ENCODE assay signal across 1 cellular context in genomic region chr17:75009139-75009724, GRCh38.
TF ChIP-seq lines count a peak whose summit lies in the region.

No MANE protein-coding gene starts in this region.

TF ChIP-seq in HEK293, 187 proteins besides CTCF, POLR2A, EP300 and RAD21 (continued from another document and continues in another):
- TF ChIP-seq, protein P1, sequence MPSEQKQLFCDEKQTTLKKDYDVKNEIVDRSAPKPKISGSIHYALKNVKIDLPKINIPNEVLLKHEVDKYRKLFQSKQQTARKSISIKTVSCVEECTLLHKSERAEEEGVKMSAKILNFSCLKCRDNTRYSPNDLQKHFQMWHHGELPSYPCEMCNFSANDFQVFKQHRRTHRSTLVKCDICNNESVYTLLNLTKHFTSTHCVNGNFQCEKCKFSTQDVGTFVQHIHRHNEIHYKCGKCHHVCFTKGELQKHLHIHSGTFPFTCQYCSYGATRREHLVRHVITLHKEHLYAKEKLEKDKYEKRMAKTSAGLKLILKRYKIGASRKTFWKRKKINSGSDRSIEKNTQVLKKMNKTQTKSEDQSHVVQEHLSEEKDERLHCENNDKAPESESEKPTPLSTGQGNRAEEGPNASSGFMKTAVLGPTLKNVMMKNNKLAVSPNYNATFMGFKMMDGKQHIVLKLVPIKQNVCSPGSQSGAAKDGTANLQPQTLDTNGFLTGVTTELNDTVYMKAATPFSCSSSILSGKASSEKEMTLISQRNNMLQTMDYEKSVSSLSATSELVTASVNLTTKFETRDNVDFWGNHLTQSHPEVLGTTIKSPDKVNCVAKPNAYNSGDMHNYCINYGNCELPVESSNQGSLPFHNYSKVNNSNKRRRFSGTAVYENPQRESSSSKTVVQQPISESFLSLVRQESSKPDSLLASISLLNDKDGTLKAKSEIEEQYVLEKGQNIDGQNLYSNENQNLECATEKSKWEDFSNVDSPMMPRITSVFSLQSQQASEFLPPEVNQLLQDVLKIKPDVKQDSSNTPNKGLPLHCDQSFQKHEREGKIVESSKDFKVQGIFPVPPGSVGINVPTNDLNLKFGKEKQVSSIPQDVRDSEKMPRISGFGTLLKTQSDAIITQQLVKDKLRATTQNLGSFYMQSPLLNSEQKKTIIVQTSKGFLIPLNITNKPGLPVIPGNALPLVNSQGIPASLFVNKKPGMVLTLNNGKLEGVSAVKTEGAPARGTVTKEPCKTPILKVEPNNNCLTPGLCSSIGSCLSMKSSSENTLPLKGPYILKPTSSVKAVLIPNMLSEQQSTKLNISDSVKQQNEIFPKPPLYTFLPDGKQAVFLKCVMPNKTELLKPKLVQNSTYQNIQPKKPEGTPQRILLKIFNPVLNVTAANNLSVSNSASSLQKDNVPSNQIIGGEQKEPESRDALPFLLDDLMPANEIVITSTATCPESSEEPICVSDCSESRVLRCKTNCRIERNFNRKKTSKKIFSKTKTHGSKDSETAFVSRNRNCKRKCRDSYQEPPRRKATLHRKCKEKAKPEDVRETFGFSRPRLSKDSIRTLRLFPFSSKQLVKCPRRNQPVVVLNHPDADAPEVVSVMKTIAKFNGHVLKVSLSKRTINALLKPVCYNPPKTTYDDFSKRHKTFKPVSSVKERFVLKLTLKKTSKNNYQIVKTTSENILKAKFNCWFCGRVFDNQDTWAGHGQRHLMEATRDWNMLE (tag by site-specific recombination; conservative IDR thresholded peaks at IDR 0.05; ENCODE audit: low read depth), result no peak
- TF ChIP-seq ZFP69B (tag by site-specific recombination; IDR thresholded peaks at IDR 0.05), result no peak
- TF ChIP-seq, protein P2, sequence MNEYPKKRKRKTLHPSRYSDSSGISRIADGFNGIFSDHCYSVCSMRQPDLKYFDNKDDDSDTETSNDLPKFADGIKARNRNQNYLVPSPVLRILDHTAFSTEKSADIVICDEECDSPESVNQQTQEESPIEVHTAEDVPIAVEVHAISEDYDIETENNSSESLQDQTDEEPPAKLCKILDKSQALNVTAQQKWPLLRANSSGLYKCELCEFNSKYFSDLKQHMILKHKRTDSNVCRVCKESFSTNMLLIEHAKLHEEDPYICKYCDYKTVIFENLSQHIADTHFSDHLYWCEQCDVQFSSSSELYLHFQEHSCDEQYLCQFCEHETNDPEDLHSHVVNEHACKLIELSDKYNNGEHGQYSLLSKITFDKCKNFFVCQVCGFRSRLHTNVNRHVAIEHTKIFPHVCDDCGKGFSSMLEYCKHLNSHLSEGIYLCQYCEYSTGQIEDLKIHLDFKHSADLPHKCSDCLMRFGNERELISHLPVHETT (tag by site-specific recombination; IDR thresholded peaks at IDR 0.05), result no peak
- TF ChIP-seq, protein P3, sequence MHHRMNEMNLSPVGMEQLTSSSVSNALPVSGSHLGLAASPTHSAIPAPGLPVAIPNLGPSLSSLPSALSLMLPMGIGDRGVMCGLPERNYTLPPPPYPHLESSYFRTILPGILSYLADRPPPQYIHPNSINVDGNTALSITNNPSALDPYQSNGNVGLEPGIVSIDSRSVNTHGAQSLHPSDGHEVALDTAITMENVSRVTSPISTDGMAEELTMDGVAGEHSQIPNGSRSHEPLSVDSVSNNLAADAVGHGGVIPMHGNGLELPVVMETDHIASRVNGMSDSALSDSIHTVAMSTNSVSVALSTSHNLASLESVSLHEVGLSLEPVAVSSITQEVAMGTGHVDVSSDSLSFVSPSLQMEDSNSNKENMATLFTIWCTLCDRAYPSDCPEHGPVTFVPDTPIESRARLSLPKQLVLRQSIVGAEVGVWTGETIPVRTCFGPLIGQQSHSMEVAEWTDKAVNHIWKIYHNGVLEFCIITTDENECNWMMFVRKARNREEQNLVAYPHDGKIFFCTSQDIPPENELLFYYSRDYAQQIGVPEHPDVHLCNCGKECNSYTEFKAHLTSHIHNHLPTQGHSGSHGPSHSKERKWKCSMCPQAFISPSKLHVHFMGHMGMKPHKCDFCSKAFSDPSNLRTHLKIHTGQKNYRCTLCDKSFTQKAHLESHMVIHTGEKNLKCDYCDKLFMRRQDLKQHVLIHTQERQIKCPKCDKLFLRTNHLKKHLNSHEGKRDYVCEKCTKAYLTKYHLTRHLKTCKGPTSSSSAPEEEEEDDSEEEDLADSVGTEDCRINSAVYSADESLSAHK (tag by site-specific recombination; IDR thresholded peaks at IDR 0.05), result peak; percentile 59; the same call in 1 of the 2 replicates
- peak; percentile 62; the same call in 1 of the 2 replicates for TF ChIP-seq SCRT1 (tag by site-specific recombination; IDR thresholded peaks at IDR 0.05; ENCODE audit: borderline replicate concordance)
- TF ChIP-seq ZNF670 (tag by site-specific recombination; IDR thresholded peaks at IDR 0.05; ENCODE audit: low read depth), result no peak
- no peak for TF ChIP-seq ZNF266 (tag by site-specific recombination; IDR thresholded peaks at IDR 0.05; ENCODE audit: low read depth)
- TF ChIP-seq IKZF3 (tag by site-specific recombination; IDR thresholded peaks at IDR 0.05), result peak; percentile 57; the same call in 1 of the 2 replicates
- no peak for TF ChIP-seq ZNF211 (tag by site-specific recombination; IDR thresholded peaks at IDR 0.05; ENCODE audit: low read depth)
- no peak for TF ChIP-seq PBX3 (CRISPR knock-in tag; IDR thresholded peaks at IDR 0.05)
- peak; percentile 93 for TF ChIP-seq ZBTB44 (tag by site-specific recombination; IDR thresholded peaks at IDR 0.05)
- TF ChIP-seq ZNF548 (tag by site-specific recombination; IDR thresholded peaks at IDR 0.05), result no peak
- no peak for TF ChIP-seq ZNF146 (tag by site-specific recombination; IDR thresholded peaks at IDR 0.05)
- TF ChIP-seq ZSCAN18 (tag by site-specific recombination; IDR thresholded peaks at IDR 0.05), result no peak
- TF ChIP-seq FEZF1 (tag by site-specific recombination; IDR thresholded peaks at IDR 0.05), result peak; percentile 77
- no peak for TF ChIP-seq ZNF169 (tag by site-specific recombination; IDR thresholded peaks at IDR 0.05)
- TF ChIP-seq GLI2 (tag by site-specific recombination; IDR thresholded peaks at IDR 0.05; ENCODE audit: borderline replicate concordance, low read depth), result no peak
- no peak for TF ChIP-seq ZNF610 (tag by site-specific recombination; IDR thresholded peaks at IDR 0.05; ENCODE audit: borderline replicate concordance)
- TF ChIP-seq ZNF394 (tag by site-specific recombination; IDR thresholded peaks at IDR 0.05; ENCODE audit: borderline replicate concordance), result no peak
- no peak for TF ChIP-seq ZNF629 (tag by site-specific recombination; IDR thresholded peaks at IDR 0.05)
- no peak for TF ChIP-seq PRDM1 (tag by site-specific recombination; IDR thresholded peaks at IDR 0.05)
- TF ChIP-seq ZNF600 (tag by site-specific recombination; IDR thresholded peaks at IDR 0.05), result no peak
- TF ChIP-seq ZNF132 (tag by site-specific recombination; IDR thresholded peaks at IDR 0.05; ENCODE audit: borderline replicate concordance), result no peak
- no peak for TF ChIP-seq ZNF707 (tag by site-specific recombination; IDR thresholded peaks at IDR 0.05)
- TF ChIP-seq ZBTB26 (tag by site-specific recombination; optimal IDR thresholded peaks at IDR 0.05), result no peak
- 0 out of 2 replicates have a peak, but pooled peaks have one; percentile 46 for TF ChIP-seq ZNF184 (tag by site-specific recombination; IDR thresholded peaks at IDR 0.05)
- no peak for TF ChIP-seq ZNF747 (tag by site-specific recombination; IDR thresholded peaks at IDR 0.05)
- no peak for TF ChIP-seq ZBTB21 (tag by site-specific recombination; IDR thresholded peaks at IDR 0.05)
- peak; percentile 42; the same call in 1 of the 2 replicates for TF ChIP-seq ZBTB1 (tag by site-specific recombination; IDR thresholded peaks at IDR 0.05)
- TF ChIP-seq, protein P4, sequence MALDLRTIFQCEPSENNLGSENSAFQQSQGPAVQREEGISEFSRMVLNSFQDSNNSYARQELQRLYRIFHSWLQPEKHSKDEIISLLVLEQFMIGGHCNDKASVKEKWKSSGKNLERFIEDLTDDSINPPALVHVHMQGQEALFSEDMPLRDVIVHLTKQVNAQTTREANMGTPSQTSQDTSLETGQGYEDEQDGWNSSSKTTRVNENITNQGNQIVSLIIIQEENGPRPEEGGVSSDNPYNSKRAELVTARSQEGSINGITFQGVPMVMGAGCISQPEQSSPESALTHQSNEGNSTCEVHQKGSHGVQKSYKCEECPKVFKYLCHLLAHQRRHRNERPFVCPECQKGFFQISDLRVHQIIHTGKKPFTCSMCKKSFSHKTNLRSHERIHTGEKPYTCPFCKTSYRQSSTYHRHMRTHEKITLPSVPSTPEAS (tag by site-specific recombination; IDR thresholded peaks at IDR 0.05), result no peak
- peak; percentile 71 for TF ChIP-seq ZIC2 (tag by site-specific recombination; IDR thresholded peaks at IDR 0.05)
- no peak for TF ChIP-seq ZNF626 (tag by site-specific recombination; IDR thresholded peaks at IDR 0.05)
- TF ChIP-seq ZSCAN5A (tag by site-specific recombination; IDR thresholded peaks at IDR 0.05), result no peak
- no peak for TF ChIP-seq ZNF473 (tag by site-specific recombination; IDR thresholded peaks at IDR 0.05)
- no peak for TF ChIP-seq ZNF302 (tag by site-specific recombination; IDR thresholded peaks at IDR 0.05; ENCODE audit: low read depth)
- TF ChIP-seq ZNF624 (tag by site-specific recombination; IDR thresholded peaks at IDR 0.05), result no peak
- TF ChIP-seq, protein P5, sequence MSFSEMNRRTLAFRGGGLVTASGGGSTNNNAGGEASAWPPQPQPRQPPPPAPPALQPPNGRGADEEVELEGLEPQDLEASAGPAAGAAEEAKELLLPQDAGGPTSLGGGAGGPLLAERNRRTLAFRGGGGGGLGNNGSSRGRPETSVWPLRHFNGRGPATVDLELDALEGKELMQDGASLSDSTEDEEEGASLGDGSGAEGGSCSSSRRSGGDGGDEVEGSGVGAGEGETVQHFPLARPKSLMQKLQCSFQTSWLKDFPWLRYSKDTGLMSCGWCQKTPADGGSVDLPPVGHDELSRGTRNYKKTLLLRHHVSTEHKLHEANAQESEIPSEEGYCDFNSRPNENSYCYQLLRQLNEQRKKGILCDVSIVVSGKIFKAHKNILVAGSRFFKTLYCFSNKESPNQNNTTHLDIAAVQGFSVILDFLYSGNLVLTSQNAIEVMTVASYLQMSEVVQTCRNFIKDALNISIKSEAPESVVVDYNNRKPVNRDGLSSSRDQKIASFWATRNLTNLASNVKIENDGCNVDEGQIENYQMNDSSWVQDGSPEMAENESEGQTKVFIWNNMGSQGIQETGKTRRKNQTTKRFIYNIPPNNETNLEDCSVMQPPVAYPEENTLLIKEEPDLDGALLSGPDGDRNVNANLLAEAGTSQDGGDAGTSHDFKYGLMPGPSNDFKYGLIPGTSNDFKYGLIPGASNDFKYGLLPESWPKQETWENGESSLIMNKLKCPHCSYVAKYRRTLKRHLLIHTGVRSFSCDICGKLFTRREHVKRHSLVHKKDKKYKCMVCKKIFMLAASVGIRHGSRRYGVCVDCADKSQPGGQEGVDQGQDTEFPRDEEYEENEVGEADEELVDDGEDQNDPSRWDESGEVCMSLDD (tag by site-specific recombination; IDR thresholded peaks at IDR 0.05), result no peak
- TF ChIP-seq BCL11A (tag by site-specific recombination; IDR thresholded peaks at IDR 0.05; ENCODE audit: low read depth), result peak; percentile 53; the same call in 1 of the 2 replicates
